Comparison of ENCODE assay signal across 1 cellular context in the genomic region with DNA sequence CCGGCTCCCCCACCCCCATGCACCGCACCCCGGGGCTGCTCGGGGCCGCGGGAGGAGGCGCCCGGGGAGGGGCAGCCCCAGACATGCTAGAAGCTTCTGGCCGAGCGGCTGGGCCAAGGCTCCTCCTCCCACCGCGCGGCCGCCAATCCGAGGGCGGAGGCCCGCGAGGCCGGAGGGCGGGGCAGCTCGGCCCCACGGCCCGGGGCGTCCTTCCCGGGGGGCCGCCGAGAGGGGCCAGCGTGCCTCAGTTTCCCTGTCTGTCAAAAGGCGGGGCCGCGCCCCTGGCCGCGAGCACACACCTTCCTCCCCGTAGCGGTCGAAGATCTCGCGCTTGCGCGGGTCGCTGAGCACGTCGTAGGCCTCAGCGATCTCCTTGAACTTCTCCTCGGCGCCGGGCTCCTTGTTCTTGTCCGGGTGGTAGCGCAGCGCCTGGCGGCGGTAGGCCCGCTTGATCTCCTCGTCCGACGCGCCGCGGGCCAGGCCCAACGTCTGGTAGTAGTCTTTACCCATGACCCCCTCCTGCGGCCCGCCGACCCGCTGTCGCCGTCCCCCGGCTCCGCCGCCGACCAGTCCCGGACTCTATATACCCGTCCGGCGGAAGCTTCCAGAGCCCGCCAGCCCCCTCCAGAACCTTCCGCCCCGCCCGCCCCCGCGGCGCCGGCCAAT.
TF ChIP-seq lines count a peak whose summit lies in the region.

A gene (minus strand): TSS at position 558 of the 666 bp plus-strand sequence. CDS start 48 bp downstream, at position 510.

TF ChIP-seq in K562, 482 proteins besides CTCF, POLR2A, EP300 and RAD21 (continued from another document and continues in another):
- TF ChIP-seq, protein P1, sequence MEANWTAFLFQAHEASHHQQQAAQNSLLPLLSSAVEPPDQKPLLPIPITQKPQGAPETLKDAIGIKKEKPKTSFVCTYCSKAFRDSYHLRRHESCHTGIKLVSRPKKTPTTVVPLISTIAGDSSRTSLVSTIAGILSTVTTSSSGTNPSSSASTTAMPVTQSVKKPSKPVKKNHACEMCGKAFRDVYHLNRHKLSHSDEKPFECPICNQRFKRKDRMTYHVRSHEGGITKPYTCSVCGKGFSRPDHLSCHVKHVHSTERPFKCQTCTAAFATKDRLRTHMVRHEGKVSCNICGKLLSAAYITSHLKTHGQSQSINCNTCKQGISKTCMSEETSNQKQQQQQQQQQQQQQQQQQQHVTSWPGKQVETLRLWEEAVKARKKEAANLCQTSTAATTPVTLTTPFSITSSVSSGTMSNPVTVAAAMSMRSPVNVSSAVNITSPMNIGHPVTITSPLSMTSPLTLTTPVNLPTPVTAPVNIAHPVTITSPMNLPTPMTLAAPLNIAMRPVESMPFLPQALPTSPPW (CRISPR knock-in tag; IDR thresholded peaks at IDR 0.05) = peak; percentile 96
- TF ChIP-seq HIVEP1 (CRISPR knock-in tag; IDR thresholded peaks at IDR 0.05) = no peak
- TF ChIP-seq CEBPB (tag; IDR thresholded peaks at IDR 0.05) = no peak
- TF ChIP-seq KAT7 (CRISPR knock-in tag; IDR thresholded peaks at IDR 0.05; ENCODE audit: borderline replicate concordance) = peak; percentile 95; the same call in 1 of the 2 replicates
- TF ChIP-seq, protein P2, sequence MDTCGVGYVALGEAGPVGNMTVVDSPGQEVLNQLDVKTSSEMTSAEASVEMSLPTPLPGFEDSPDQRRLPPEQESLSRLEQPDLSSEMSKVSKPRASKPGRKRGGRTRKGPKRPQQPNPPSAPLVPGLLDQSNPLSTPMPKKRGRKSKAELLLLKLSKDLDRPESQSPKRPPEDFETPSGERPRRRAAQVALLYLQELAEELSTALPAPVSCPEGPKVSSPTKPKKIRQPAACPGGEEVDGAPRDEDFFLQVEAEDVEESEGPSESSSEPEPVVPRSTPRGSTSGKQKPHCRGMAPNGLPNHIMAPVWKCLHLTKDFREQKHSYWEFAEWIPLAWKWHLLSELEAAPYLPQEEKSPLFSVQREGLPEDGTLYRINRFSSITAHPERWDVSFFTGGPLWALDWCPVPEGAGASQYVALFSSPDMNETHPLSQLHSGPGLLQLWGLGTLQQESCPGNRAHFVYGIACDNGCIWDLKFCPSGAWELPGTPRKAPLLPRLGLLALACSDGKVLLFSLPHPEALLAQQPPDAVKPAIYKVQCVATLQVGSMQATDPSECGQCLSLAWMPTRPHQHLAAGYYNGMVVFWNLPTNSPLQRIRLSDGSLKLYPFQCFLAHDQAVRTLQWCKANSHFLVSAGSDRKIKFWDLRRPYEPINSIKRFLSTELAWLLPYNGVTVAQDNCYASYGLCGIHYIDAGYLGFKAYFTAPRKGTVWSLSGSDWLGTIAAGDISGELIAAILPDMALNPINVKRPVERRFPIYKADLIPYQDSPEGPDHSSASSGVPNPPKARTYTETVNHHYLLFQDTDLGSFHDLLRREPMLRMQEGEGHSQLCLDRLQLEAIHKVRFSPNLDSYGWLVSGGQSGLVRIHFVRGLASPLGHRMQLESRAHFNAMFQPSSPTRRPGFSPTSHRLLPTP (IDR thresholded peaks at IDR 0.05; ENCODE audit: borderline replicate concordance, extremely low read depth, insufficient read length) = no peak
- no peak for TF ChIP-seq ATF1 (CRISPR knock-in tag; IDR thresholded peaks at IDR 0.05)
- 0 out of 2 replicates have a peak, but pooled peaks have one; percentile 48 for TF ChIP-seq ATF1 (tag; IDR thresholded peaks at IDR 0.05)
- TF ChIP-seq, protein P3, sequence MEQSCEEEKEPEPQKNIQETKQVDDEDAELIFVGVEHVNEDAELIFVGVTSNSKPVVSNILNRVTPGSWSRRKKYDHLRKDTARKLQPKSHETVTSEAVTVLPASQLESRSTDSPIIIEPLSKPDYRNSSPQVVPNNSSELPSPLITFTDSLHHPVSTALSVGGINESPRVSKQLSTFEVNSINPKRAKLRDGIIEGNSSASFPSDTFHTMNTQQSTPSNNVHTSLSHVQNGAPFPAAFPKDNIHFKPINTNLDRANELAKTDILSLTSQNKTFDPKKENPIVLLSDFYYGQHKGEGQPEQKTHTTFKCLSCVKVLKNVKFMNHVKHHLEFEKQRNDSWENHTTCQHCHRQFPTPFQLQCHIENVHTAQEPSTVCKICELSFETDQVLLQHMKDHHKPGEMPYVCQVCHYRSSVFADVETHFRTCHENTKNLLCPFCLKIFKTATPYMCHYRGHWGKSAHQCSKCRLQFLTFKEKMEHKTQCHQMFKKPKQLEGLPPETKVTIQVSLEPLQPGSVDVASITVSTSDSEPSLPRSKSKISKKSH (CRISPR knock-in tag; IDR thresholded peaks at IDR 0.05) = no peak
- TF ChIP-seq, protein P4, sequence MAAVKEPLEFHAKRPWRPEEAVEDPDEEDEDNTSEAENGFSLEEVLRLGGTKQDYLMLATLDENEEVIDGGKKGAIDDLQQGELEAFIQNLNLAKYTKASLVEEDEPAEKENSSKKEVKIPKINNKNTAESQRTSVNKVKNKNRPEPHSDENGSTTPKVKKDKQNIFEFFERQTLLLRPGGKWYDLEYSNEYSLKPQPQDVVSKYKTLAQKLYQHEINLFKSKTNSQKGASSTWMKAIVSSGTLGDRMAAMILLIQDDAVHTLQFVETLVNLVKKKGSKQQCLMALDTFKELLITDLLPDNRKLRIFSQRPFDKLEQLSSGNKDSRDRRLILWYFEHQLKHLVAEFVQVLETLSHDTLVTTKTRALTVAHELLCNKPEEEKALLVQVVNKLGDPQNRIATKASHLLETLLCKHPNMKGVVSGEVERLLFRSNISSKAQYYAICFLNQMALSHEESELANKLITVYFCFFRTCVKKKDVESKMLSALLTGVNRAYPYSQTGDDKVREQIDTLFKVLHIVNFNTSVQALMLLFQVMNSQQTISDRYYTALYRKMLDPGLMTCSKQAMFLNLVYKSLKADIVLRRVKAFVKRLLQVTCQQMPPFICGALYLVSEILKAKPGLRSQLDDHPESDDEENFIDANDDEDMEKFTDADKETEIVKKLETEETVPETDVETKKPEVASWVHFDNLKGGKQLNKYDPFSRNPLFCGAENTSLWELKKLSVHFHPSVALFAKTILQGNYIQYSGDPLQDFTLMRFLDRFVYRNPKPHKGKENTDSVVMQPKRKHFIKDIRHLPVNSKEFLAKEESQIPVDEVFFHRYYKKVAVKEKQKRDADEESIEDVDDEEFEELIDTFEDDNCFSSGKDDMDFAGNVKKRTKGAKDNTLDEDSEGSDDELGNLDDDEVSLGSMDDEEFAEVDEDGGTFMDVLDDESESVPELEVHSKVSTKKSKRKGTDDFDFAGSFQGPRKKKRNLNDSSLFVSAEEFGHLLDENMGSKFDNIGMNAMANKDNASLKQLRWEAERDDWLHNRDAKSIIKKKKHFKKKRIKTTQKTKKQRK (IDR thresholded peaks at IDR 0.05; ENCODE audit: borderline replicate concordance, low read depth, low read length) = no peak
- TF ChIP-seq ZNF282 (CRISPR knock-in tag; IDR thresholded peaks at IDR 0.05) = peak; percentile 70; the same call in 1 of the 2 replicates
- no peak for TF ChIP-seq ZNF436 (CRISPR knock-in tag; IDR thresholded peaks at IDR 0.05)
- peak; percentile 64; the same call in 1 of the 2 replicates for TF ChIP-seq ZBTB17 (CRISPR knock-in tag; IDR thresholded peaks at IDR 0.05)
- TF ChIP-seq ZNF354B (CRISPR knock-in tag; IDR thresholded peaks at IDR 0.05) = no peak
- no peak for TF ChIP-seq BCL6 (CRISPR knock-in tag; IDR thresholded peaks at IDR 0.05)
- TF ChIP-seq, protein P5, sequence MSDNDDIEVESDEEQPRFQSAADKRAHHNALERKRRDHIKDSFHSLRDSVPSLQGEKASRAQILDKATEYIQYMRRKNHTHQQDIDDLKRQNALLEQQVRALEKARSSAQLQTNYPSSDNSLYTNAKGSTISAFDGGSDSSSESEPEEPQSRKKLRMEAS (CRISPR knock-in tag; IDR thresholded peaks at IDR 0.05) = no peak
- TF ChIP-seq ATF7 (IDR thresholded peaks at IDR 0.05) = no peak
- TF ChIP-seq XRCC3 (IDR thresholded peaks at IDR 0.05) = no peak
- no peak for TF ChIP-seq IFI16 (CRISPR knock-in tag; IDR thresholded peaks at IDR 0.05)
- TF ChIP-seq PHTF2 (CRISPR knock-in tag; IDR thresholded peaks at IDR 0.05) = no peak; the same call in 1 of the 2 replicates
- TF ChIP-seq, protein P6, sequence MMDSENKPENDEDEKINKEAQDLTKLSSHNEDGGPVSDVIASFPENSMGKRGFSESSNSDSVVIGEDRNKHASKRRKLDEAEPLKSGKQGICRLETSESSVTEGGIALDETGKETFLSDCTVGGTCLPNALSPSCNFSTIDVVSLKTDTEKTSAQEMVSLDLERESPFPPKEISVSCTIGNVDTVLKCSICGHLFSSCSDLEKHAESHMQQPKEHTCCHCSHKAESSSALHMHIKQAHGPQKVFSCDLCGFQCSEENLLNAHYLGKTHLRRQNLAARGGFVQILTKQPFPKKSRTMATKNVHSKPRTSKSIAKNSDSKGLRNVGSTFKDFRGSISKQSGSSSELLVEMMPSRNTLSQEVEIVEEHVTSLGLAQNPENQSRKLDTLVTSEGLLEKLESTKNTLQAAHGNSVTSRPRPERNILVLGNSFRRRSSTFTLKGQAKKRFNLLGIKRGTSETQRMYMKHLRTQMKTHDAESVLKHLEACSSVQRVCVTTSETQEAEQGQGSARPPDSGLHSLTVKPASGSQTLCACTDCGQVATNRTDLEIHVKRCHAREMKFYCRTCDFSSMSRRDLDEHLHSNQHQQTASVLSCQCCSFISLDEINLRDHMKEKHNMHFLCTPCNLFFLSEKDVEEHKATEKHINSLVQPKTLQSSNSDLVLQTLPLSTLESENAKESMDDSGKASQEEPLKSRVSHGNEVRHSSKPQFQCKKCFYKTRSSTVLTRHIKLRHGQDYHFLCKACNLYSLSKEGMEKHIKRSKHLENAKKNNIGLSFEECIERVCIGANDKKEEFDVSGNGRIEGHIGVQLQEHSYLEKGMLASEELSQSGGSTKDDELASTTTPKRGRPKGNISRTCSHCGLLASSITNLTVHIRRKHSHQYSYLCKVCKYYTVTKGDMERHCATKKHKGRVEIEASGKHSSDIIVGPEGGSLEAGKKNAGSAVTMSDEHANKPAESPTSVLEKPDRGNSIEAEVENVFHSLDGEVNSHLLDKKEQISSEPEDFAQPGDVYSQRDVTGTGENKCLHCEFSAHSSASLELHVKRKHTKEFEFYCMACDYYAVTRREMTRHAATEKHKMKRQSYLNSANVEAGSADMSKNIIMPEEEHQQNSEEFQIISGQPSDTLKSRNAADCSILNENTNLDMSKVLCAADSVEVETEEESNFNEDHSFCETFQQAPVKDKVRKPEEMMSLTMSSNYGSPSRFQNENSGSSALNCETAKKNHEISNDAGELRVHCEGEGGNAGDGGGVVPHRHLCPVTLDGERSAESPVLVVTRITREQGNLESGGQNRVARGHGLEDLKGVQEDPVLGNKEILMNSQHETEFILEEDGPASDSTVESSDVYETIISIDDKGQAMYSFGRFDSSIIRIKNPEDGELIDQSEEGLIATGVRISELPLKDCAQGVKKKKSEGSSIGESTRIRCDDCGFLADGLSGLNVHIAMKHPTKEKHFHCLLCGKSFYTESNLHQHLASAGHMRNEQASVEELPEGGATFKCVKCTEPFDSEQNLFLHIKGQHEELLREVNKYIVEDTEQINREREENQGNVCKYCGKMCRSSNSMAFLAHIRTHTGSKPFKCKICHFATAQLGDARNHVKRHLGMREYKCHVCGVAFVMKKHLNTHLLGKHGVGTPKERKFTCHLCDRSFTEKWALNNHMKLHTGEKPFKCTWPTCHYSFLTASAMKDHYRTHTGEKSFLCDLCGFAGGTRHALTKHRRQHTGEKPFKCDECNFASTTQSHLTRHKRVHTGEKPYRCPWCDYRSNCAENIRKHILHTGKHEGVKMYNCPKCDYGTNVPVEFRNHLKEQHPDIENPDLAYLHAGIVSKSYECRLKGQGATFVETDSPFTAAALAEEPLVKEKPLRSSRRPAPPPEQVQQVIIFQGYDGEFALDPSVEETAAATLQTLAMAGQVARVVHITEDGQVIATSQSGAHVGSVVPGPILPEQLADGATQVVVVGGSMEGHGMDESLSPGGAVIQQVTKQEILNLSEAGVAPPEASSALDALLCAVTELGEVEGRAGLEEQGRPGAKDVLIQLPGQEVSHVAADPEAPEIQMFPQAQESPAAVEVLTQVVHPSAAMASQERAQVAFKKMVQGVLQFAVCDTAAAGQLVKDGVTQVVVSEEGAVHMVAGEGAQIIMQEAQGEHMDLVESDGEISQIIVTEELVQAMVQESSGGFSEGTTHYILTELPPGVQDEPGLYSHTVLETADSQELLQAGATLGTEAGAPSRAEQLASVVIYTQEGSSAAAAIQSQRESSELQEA (IDR thresholded peaks at IDR 0.05; ENCODE audit: low read depth) = no peak
- TF ChIP-seq ZNF57 (CRISPR knock-in tag; IDR thresholded peaks at IDR 0.05) = no peak
- no peak for TF ChIP-seq CREB1 (IDR thresholded peaks at IDR 0.05)
- TF ChIP-seq CREB1 (CRISPR knock-in tag; IDR thresholded peaks at IDR 0.05) = peak; percentile 45
- TF ChIP-seq, protein P7, sequence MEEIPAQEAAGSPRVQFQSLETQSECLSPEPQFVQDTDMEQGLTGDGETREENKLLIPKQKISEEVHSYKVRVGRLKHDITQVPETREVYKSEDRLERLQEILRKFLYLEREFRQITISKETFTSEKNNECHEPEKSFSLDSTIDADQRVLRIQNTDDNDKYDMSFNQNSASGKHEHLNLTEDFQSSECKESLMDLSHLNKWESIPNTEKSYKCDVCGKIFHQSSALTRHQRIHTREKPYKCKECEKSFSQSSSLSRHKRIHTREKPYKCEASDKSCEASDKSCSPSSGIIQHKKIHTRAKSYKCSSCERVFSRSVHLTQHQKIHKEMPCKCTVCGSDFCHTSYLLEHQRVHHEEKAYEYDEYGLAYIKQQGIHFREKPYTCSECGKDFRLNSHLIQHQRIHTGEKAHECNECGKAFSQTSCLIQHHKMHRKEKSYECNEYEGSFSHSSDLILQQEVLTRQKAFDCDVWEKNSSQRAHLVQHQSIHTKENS (CRISPR knock-in tag; IDR thresholded peaks at IDR 0.05) = no peak
- TF ChIP-seq, protein P8, sequence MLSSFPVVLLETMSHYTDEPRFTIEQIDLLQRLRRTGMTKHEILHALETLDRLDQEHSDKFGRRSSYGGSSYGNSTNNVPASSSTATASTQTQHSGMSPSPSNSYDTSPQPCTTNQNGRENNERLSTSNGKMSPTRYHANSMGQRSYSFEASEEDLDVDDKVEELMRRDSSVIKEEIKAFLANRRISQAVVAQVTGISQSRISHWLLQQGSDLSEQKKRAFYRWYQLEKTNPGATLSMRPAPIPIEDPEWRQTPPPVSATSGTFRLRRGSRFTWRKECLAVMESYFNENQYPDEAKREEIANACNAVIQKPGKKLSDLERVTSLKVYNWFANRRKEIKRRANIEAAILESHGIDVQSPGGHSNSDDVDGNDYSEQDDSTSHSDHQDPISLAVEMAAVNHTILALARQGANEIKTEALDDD (IDR thresholded peaks at IDR 0.05) = no peak
- TF ChIP-seq SMAD1 (IDR thresholded peaks at IDR 0.05; ENCODE audit: low read depth, low read length, partially characterized antibody) = peak; percentile 86
- peak; percentile 82 for TF ChIP-seq PML (IDR thresholded peaks at IDR 0.05; ENCODE audit: low read length)
- TF ChIP-seq, protein P9, sequence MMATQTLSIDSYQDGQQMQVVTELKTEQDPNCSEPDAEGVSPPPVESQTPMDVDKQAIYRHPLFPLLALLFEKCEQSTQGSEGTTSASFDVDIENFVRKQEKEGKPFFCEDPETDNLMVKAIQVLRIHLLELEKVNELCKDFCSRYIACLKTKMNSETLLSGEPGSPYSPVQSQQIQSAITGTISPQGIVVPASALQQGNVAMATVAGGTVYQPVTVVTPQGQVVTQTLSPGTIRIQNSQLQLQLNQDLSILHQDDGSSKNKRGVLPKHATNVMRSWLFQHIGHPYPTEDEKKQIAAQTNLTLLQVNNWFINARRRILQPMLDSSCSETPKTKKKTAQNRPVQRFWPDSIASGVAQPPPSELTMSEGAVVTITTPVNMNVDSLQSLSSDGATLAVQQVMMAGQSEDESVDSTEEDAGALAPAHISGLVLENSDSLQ (IDR thresholded peaks at IDR 0.05) = no peak
- TF ChIP-seq PHF20 (IDR thresholded peaks at IDR 0.05; ENCODE audit: partially characterized antibody) = peak; percentile 72
